In the genomic region with DNA sequence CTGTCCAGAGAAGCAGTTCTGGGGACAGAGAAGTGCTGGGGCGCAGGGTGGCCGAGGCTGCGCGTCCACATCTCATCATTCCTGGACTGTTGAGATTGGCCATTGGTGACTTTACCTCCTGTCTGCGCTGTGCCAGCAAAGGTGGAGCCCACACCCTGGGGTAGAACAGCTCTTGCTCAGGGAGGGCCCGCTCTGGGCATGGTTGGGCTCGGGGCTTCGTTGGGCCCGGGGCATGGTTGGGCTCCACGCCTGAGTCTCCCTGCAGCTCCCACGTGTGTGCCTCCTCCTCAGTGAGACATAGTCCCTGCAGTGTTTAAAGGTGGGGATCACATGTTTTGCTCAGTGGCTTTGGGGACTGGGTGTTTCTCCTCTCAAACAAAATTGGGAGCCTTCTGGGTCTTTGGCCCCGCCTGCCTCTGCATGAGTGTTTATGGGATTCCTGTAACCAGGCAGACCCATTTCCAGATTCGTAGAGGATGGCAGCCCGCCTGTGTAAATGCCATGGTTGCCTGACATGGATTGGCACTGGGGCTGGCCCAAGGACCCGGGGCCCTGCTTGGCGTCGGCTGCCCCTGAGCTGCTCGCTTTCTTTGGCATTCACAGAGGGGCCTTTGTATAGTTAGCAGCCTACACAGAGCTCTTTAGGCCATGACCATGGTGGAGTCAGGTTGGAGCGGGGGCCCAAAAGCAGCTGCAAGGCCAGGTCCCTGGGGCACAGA, we compare ENCODE assay signal across 1 cellular context.
TF ChIP-seq lines count a peak whose summit lies in the region.

No MANE protein-coding gene starts in this region.

TF ChIP-seq in WTC11, 78 proteins besides CTCF, POLR2A, EP300 and RAD21 (continued from another document):
- TF ChIP-seq, protein P1, sequence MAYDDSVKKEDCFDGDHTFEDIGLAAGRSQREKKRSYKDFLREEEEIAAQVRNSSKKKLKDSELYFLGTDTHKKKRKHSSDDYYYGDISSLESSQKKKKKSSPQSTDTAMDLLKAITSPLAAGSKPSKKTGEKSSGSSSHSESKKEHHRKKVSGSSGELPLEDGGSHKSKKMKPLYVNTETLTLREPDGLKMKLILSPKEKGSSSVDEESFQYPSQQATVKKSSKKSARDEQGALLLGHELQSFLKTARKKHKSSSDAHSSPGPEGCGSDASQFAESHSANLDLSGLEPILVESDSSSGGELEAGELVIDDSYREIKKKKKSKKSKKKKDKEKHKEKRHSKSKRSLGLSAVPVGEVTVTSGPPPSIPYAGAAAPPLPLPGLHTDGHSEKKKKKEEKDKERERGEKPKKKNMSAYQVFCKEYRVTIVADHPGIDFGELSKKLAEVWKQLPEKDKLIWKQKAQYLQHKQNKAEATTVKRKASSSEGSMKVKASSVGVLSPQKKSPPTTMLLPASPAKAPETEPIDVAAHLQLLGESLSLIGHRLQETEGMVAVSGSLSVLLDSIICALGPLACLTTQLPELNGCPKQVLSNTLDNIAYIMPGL (CRISPR knock-in tag; IDR thresholded peaks at IDR 0.05): no peak
- no peak for TF ChIP-seq ZNF416 (CRISPR knock-in tag; IDR thresholded peaks at IDR 0.05)
- TF ChIP-seq RORB (CRISPR knock-in tag; IDR thresholded peaks at IDR 0.05): no peak
- no peak for TF ChIP-seq TEAD4 (CRISPR knock-in tag; IDR thresholded peaks at IDR 0.05)
- no peak for TF ChIP-seq ZNF219 (CRISPR knock-in tag; IDR thresholded peaks at IDR 0.05; ENCODE audit: borderline replicate concordance)
- TF ChIP-seq ZNF671 (CRISPR knock-in tag; IDR thresholded peaks at IDR 0.05): no peak
- no peak for TF ChIP-seq ZNF423 (CRISPR knock-in tag; IDR thresholded peaks at IDR 0.05)
TF ChIP-seq in WTC11: peak in this region for 0.
